In genomic region chr1:43867946-43868740, GRCh38 we compare ENCODE assay signal across 14 cellular contexts.
DNase-seq lines count a peak whose midpoint lies in the region; ATAC-seq, FAIRE-seq and TF ChIP-seq lines count a peak whose summit lies in the region.
"Had no signal": no experiment of that assay in that cellular context is flagged by ENCODE, and none has a peak within 500 bp of the region (broad histone marks: within the 10 kb centered on the region; RNA-seq: fewer than 3 reads in every experiment).

No MANE protein-coding gene starts in this region.

- in situ Hi-C loops in K562 (cut with MboI): no loop called here

- H3K9me3 ChIP-seq in cardiac muscle cell (ENCODE audit: low read depth) (no peaks in the 10 kb centered on the region), K562 (replicated peaks; ENCODE audit: control insufficient read depth, insufficient read depth, low read depth, low read length) (no peaks in the 10 kb centered on the region), upper lobe of right lung (no peaks in the 10 kb centered on the region)

- TF ChIP-seq POLR2A in K562 (conservative IDR thresholded peaks at IDR 0.05): no peak

- no peaks in the 10 kb centered on the region for H3K4me1 Mint-ChIP-seq in Calu3 (ENCODE audit: low read depth, unreplicated experiment)

- H3K9me3 Mint-ChIP-seq in Calu3 (ENCODE audit: low read depth, unreplicated experiment): no peaks in the 10 kb centered on the region

- no peak overlapping the region for H3K4me2 ChIP-seq in K562 (ENCODE audit: insufficient read depth, low read length)

- H3K27ac ChIP-seq in cardiac muscle cell: peak overlapping the region; percentile 67
- no peak overlapping the region for H3K27ac ChIP-seq in K562 (ENCODE audit: extremely low read depth, low read depth, low read length)
- H3K27ac ChIP-seq in upper lobe of right lung: no peak overlapping the region

- TF ChIP-seq CTCF in cardiac muscle cell (IDR thresholded peaks at IDR 0.05; ENCODE audit: low read depth, low read length) (no peak), K562 (IDR thresholded peaks at IDR 0.05 in 2 of 3, conservative IDR thresholded peaks at IDR 0.05 in 1 of 3; ENCODE audit: insufficient read depth in 2 of 3, low read depth in 1 of 3, low read length in 3 of 3) (no peak), upper lobe of right lung (IDR thresholded peaks at IDR 0.05) (no peak), Calu3 (IDR thresholded peaks at IDR 0.05; ENCODE audit: unreplicated experiment) (no peak)

- no peaks in the 10 kb centered on the region for H3K27me3 Mint-ChIP-seq in Calu3 (ENCODE audit: unreplicated experiment)

- intact Hi-C loops in Right ventricle myocardium inferior (cut with DNase I) (loop anchor here (5.0 kb wide), 1 partner anchor 36 kb away; no protein-coding TSS in a partner anchor), K562 (cut with micrococcal nuclease) (no loop called here), upper lobe of right lung (cut with DNase I) (no loop called here), Calu3 (cut with micrococcal nuclease; ENCODE audit: unreplicated experiment) (no loop called here)

- H3K36me3 Mint-ChIP-seq in Calu3 (ENCODE audit: insufficient read depth, unreplicated experiment): no peaks in the 10 kb centered on the region

- peaks cover 28% of the 10 kb centered on the region for H3K4me1 ChIP-seq in cardiac muscle cell (ENCODE audit: low read depth)
- peaks cover 15 to 31% of the 10 kb centered on the region in 2 experiments for H3K4me1 ChIP-seq in K562 (replicated peaks in 1 of 2; ENCODE audit: control insufficient read depth in 2 of 2, insufficient read depth in 2 of 2, low read length in 2 of 2)
- H3K4me1 ChIP-seq in upper lobe of right lung: peaks cover 17% of the 10 kb centered on the region

- H3K4me3 Mint-ChIP-seq in Calu3 (ENCODE audit: low read depth, unreplicated experiment): no peak overlapping the region

- no peak for TF ChIP-seq EP300 in K562 (IDR thresholded peaks at IDR 0.05; ENCODE audit: low read length)

- H3K27me3 ChIP-seq in cardiac muscle cell: no peaks in the 10 kb centered on the region
- no peaks in the 10 kb centered on the region for H3K27me3 ChIP-seq in K562 (ENCODE audit: control insufficient read depth in 2 of 2, insufficient read depth in 2 of 2, low read length in 2 of 2)
- no peaks in the 10 kb centered on the region for H3K27me3 ChIP-seq in upper lobe of right lung

- peak in 1 of 2 donors; percentile 82 for DNase-seq in cardiac muscle cell (ENCODE audit: low read depth in 1 of 2, low spot score in 1 of 2)
- no peak for DNase-seq in Right ventricle myocardium inferior (ENCODE audit: missing footprints)
- DNase-seq in K562 (ENCODE audit: extremely low read depth in 1 of 4, low spot score in 3 of 4): no peak
- peak; percentile 22 for DNase-seq in islet precursor cell
- DNase-seq in upper lobe of right lung: no peak
- no peak for DNase-seq in Calu3
- DNase-seq in HT-29 (ENCODE audit: low spot score): no peak
- no peak for DNase-seq in SKM-1 (lab: John Stamatoyannopoulos, UW; ENCODE audit: unreplicated experiment)
- DNase-seq: activated effector memory CD4-positive, alpha-beta T cell treated with anti-CD3 and anti-CD28 coated beads, Interleukin-2, amount 50 U/mL, for 16 hours; C1 segment of cervical spinal cord; KBM-7; NCI-H526 treated with DMSO at 0.1 percent for 48 hours had no signal

- no peak overlapping the region for H3K4me3 ChIP-seq in cardiac muscle cell
- H3K4me3 ChIP-seq in K562: no peak overlapping the region
- H3K4me3 ChIP-seq in upper lobe of right lung: no peak overlapping the region

- H3K9me1 ChIP-seq in K562 (ENCODE audit: control insufficient read depth, insufficient read depth, low read length): peaks cover 2% of the 10 kb centered on the region

- no peaks in the 10 kb centered on the region for H3K36me3 ChIP-seq in cardiac muscle cell
- H3K36me3 ChIP-seq in K562 (ENCODE audit: control insufficient read depth, insufficient read depth, low read length): no peaks in the 10 kb centered on the region
- H3K36me3 ChIP-seq in upper lobe of right lung: no peaks in the 10 kb centered on the region

- H4K20me1 ChIP-seq in K562 (replicated peaks; ENCODE audit: control insufficient read depth, insufficient read depth, low read length): no peaks in the 10 kb centered on the region

- no peak overlapping the region for H2AFZ ChIP-seq in K562 (ENCODE audit: low read depth, low read length)

- 29% methylated on average over 2 of the region's 2 CpGs for WGBS in K562 (ENCODE audit: insufficient coverage, low coverage, missing lambda C conversion rate)

- no peak overlapping the region for H3K9ac ChIP-seq in K562 (ENCODE audit: insufficient read depth in 1 of 2, low read depth in 2 of 2, low read length in 2 of 2)

- no peak for TF ChIP-seq RAD21 in K562 (CRISPR knock-in tag; conservative IDR thresholded peaks at IDR 0.05 in 1 of 2, IDR thresholded peaks at IDR 0.05 in 1 of 2)

- no TSS peak for BruUV-seq in K562 (replicated peaks; lab: Mats Ljungman, UMichigan)
- no TSS peak for BruUV-seq in Calu3 (replicated peaks; lab: Mats Ljungman, UMichigan)

- ATAC-seq in Right ventricle myocardium inferior (no peak), K562 (no peak), upper lobe of right lung (peak; percentile 41)

- POLR2A ChIA-PET in K562 (lab: Yijun Ruan, JAX): interaction anchor here (0.7 to 1.0 kb wide), 4 partner anchors 9 to 32 kb away, joined by 3 to 5 read pairs (median 3); no protein-coding TSS in a partner anchor

- no peak overlapping the region for H3K27ac Mint-ChIP-seq in Calu3 (ENCODE audit: unreplicated experiment)

- FAIRE-seq in K562 (lab: Jason Lieb, UNC): no peak
- FAIRE-seq: endometrium, TTC549 had no signal

- H3K79me2 ChIP-seq in K562 (ENCODE audit: control insufficient read depth, insufficient read depth, low read length): no peaks in the 10 kb centered on the region

- CTCF ChIA-PET in K562 (lab: Yijun Ruan, JAX; ENCODE audit: low intra/inter-chr PET ratio) (no interaction called here), Calu3 (lab: Charles Lee) (no interaction called here)

TF ChIP-seq in K562, 482 proteins besides CTCF, POLR2A, EP300 and RAD21 (continues in another document):
- no peak for TF ChIP-seq NR2C2 (CRISPR knock-in tag; IDR thresholded peaks at IDR 0.05)
- TF ChIP-seq NR2C2 (tag; IDR thresholded peaks at IDR 0.05): 0 out of 2 replicates have a peak, but pooled peaks have one; percentile 33
- TF ChIP-seq ZHX1 (conservative IDR thresholded peaks at IDR 0.05; ENCODE audit: low read length): no peak
- TF ChIP-seq MEF2A (IDR thresholded peaks at IDR 0.05; ENCODE audit: control insufficient read depth, low read depth, low read length): no peak
- TF ChIP-seq ZNF354B (CRISPR knock-in tag; IDR thresholded peaks at IDR 0.05): no peak
- no peak for TF ChIP-seq AFF1 (IDR thresholded peaks at IDR 0.05; ENCODE audit: low read depth in 1 of 2, partially characterized antibody in 2 of 2)
- no peak for TF ChIP-seq XRCC3 (IDR thresholded peaks at IDR 0.05)
- TF ChIP-seq ZNF146 (CRISPR knock-in tag; IDR thresholded peaks at IDR 0.05; ENCODE audit: unreplicated experiment): peak; percentile 27
